Comparison of ENCODE assay signal across 33 cellular contexts in genomic region chr1:216691710-216692109, GRCh38. TPM values are rescaled to one million over a fixed set of nuclear protein-coding genes. Genes with fewer than 3 reads are reported as not detected.
"Had no signal": no experiment of that assay in that cellular context is flagged by ENCODE, and none has a peak within 500 bp of the region (broad histone marks: within the 10 kb centered on the region; RNA-seq: fewer than 3 reads in every experiment).

No MANE protein-coding gene starts in this region.

- FAIRE-seq: astrocyte, bronchial epithelial cell, colon had no signal

- H3K4me3 ChIP-seq: esophagus muscularis mucosa, gastrocnemius medialis, heart left ventricle had no signal

- H3K36me3 ChIP-seq: brain microvascular endothelial cell, esophagus muscularis mucosa, gastrocnemius medialis, heart left ventricle had no signal

- H3K27ac ChIP-seq: brain microvascular endothelial cell, esophagus muscularis mucosa, foreskin keratinocyte, gastrocnemius medialis, heart left ventricle, VCaP had no signal

- H3K27me3 ChIP-seq: brain microvascular endothelial cell, esophagus muscularis mucosa, foreskin keratinocyte, gastrocnemius medialis had no signal

- H3K9me3 ChIP-seq: esophagus muscularis mucosa, gastrocnemius medialis, heart left ventricle had no signal

- DNase-seq: activated CD4-positive, alpha-beta memory T cell treated with anti-CD3 and anti-CD28 coated beads, Interleukin-2, amount 10 ng/mL, durations not matched to agents 7 days and 5 days; activated CD4-positive, alpha-beta T cell treated with anti-CD3 and anti-CD28 coated beads for 1 hour; activated CD4-positive, alpha-beta T cell treated with anti-CD3 and anti-CD28 coated beads for 4 hours; activated CD4-positive, alpha-beta T cell treated with anti-CD3 and anti-CD28 coated beads, Interleukin-2, amount 10 ng/mL, durations not matched to agents 7 days and 5 days; activated CD4-positive, alpha-beta T cell treated with anti-CD3 and anti-CD28 coated beads, Interleukin-2, amount 50 U/mL, for 4 hours; activated CD8-positive, alpha-beta memory T cell treated with anti-CD3 and anti-CD28 coated beads, Interleukin-2, amount 50 U/mL, for 48 hours; activated gamma-delta T cell treated with Interleukin-2 at 50 U/mL for 16 hours; activated naive CD4-positive, alpha-beta T cell treated with anti-CD3 and anti-CD28 coated beads, Interleukin-2, amount 50 U/mL, for 16 hours; activated naive CD4-positive, alpha-beta T cell treated with Interleukin-2 at 50 U/mL for 16 hours; activated T-cell treated with anti-CD3 and anti-CD28 coated beads for 4 hours; activated T-cell treated with anti-CD3 and anti-CD28 coated beads, Interleukin-2, amount 50 U/mL, for 24 hours; activated T-cell treated with anti-CD3 and anti-CD28 coated beads, Interleukin-2, amount 50 U/mL, for 72 hours; amniotic stem cell; anterior cingulate cortex; brain microvascular endothelial cell; cortex of kidney; dermis blood vessel endothelial cell; effector CD4-positive, alpha-beta T cell; effector memory CD8-positive, alpha-beta T cell; erythroblast; foreskin keratinocyte; gastrocnemius medialis; glutamatergic neuron; heart left ventricle; T-helper 17 cell; T1000 had no signal

- ATAC-seq: activated T-cell treated with anti-CD3 and anti-CD28 coated beads, Interleukin-2, amount 50 U/mL, for 72 hours; effector memory CD8-positive, alpha-beta T cell; foreskin keratinocyte; gastrocnemius medialis; heart left ventricle; T-helper 17 cell; WTC11 had no signal

- H3K4me1 ChIP-seq: esophagus muscularis mucosa, foreskin keratinocyte had no signal

RNA-seq across cellular contexts. Expression of gene ESRRG, which starts 31.5 kb away (rescaled TPM):
- total RNA-seq: activated CD4-positive, alpha-beta memory T cell treated with anti-CD3 and anti-CD28 coated beads, Interleukin-2, amount 10 ng/mL, durations not matched to agents 7 days and 5 days; activated CD4-positive, alpha-beta T cell treated with anti-CD3 and anti-CD28 coated beads, Interleukin-2, amount 10 ng/mL, durations not matched to agents 7 days and 5 days; activated T-cell treated with anti-CD3 and anti-CD28 coated beads, Interleukin-2, amount 50 U/mL, for 72 hours; bronchial epithelial cell; chondrocyte; dermis blood vessel endothelial cell; T-helper 17 cell had no signal
